ENCODE assay signal across 1 cellular context in the genomic region with DNA sequence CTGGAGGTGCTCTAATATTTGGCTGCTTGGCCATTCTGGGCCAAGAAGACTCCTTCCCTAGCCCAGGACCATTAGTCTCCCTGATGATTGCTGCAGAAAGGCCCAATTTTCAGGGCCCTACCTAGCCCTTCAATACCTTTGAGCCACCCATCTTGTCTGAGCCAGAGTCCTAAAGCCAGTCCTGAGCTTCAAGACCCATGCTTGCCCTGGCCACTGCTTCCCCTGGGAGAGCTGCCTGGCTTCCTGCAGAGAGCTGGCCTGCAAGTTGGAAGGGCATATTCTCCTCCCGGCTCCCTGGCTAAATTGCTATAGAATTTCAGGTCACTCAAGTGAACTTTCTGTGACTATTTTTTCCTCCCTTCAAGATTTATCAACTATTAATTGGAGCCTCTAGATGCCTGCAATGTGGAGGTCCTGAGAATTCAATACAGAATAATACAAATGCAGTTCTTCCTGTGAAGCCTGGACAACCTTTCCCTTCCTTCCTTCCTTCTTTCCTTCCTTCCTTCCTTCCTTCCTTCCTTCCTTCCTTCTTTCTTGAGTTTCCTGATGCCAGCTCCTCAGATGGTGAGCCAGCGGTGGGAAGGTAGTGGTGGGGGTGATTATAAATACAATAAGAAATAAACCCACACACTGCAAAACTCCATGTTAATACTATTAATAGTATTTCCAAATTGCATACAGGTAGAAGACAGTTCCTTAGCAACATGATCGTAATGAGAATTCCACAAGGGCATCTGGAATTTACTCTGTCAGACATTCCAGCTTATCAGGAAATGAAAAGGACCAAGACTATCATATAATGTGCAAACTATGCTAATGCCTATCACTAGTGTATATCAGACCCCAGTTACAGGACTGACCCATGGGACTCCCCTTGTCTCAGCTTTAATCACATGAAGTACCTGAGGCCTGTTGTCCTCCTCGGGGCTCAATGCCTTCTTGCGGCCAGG.
TF ChIP-seq lines count a peak whose summit lies in the region.

No MANE protein-coding gene starts in this region.

TF ChIP-seq in endothelial cell of umbilical vein, 7 proteins besides CTCF, POLR2A, EP300 and RAD21 (continued from another document):
- TF ChIP-seq POLR2AphosphoS5 (IDR thresholded peaks at IDR 0.05; ENCODE audit: insufficient read depth, low read depth, low read length) = no peak
TF ChIP-seq in endothelial cell of umbilical vein: peak in this region for 0.
